In genomic region chr11:65651339-65651588, GRCh38 we compare ENCODE assay signal across 11 cellular contexts. TPM values are rescaled to one million over a fixed set of nuclear protein-coding genes. Genes with fewer than 3 reads are reported as not detected.
A peak's percentile ranks its signal among the peaks of the same experiment; 100 is the strongest.
DNase-seq lines count a peak whose midpoint lies in the region; ATAC-seq and TF ChIP-seq lines count a peak whose summit lies in the region.
"Had no signal": no experiment of that assay in that cellular context is flagged by ENCODE, and none has a peak within 500 bp of the region (broad histone marks: within the 10 kb centered on the region; RNA-seq: fewer than 3 reads in every experiment).

No MANE protein-coding gene starts in this region.

- no peak overlapping the region for H3K4me3 ChIP-seq in GM23338
- H3K4me3 ChIP-seq in skin epidermis: no peak overlapping the region
- no peak overlapping the region for H3K4me3 ChIP-seq in mesendoderm (ENCODE audit: low read length)
- H3K4me3 ChIP-seq in MM.1S (ENCODE audit: low read length): no peak overlapping the region

- ATAC-seq in GM23338: no peak
- ATAC-seq in activated B cell treated with CpG ODN at 0.5 μM for 24 hours (ENCODE audit: low read depth): no peak

- no peak overlapping the region for H4K8ac ChIP-seq in mesendoderm (ENCODE audit: low read depth, low read length)

- H3K36me3 ChIP-seq in GM23338 (ENCODE audit: insufficient read depth) (peaks cover 6% of the 10 kb centered on the region; the same call in 1 of the 2 replicates), mesendoderm (ENCODE audit: control insufficient read depth, insufficient read depth, low read length) (no peaks in the 10 kb centered on the region), MM.1S (replicated peaks; ENCODE audit: insufficient read depth, low read length) (no peaks in the 10 kb centered on the region)

- POLR2A ChIA-PET in activated B cell treated with CpG ODN at 0.5 μM for 24 hours (lab: Charles Lee): interaction anchor here (2.0 to 19.4 kb wide), 4 partner anchors 11 to 401 kb away, joined by 4 to 617 read pairs (median 51); partner anchors contain the start of genes RELA, SF3B2 and SIPA1

- no peak overlapping the region for H3K4ac ChIP-seq in mesendoderm (ENCODE audit: low read depth, low read length)

- intact Hi-C loops in activated B cell treated with CpG ODN at 0.5 μM for 24 hours (cut with micrococcal nuclease): no loop called here

- CTCF ChIA-PET in activated B cell treated with CpG ODN at 0.5 μM for 24 hours (lab: Charles Lee): interaction anchor here (1.6 to 3.2 kb wide), 2 partner anchors 11 to 25 kb away, joined by 5 to 12 read pairs; no protein-coding TSS in a partner anchor

- DNase-seq in GM23338 (ENCODE audit: low spot score) (no peak), activated B cell treated with CpG ODN at 0.5 μM for 24 hours (no peak), glutamatergic neuron (no peak), mesendoderm (no peak), MM.1S (no peak), hepatic stellate cell (ENCODE audit: low spot score) (no peak)
- DNase-seq: activated gamma-delta T cell, foreskin melanocyte, NCI-H1048, retina had no signal

- H4K20me1 ChIP-seq in GM23338 (replicated peaks; ENCODE audit: insufficient read depth) (peaks cover 2% of the 10 kb centered on the region; the same call in 1 of the 2 replicates), MM.1S (ENCODE audit: insufficient read depth, low read length) (no peaks in the 10 kb centered on the region)

- no peaks in the 10 kb centered on the region for H3K9me3 ChIP-seq in MM.1S (replicated peaks; ENCODE audit: insufficient read depth, low read length)

- no peak overlapping the region for H3K56ac ChIP-seq in mesendoderm (ENCODE audit: low read length)

- H3K9ac ChIP-seq in mesendoderm (ENCODE audit: low read length) (no peak overlapping the region), MM.1S (ENCODE audit: low read length) (no peak overlapping the region)

- H3F3A ChIP-seq in GM23338 (replicated peaks; ENCODE audit: low read depth): peaks cover 18% of the 10 kb centered on the region
- peaks cover 31% of the 10 kb centered on the region for H3F3A ChIP-seq in MM.1S (ENCODE audit: insufficient read depth, low read length)

- H2BK5ac ChIP-seq in mesendoderm (ENCODE audit: low read length): no peak overlapping the region

- no peak overlapping the region for H2BK120ac ChIP-seq in mesendoderm (ENCODE audit: low read depth, low read length)

- no peak overlapping the region for H3K23ac ChIP-seq in mesendoderm (ENCODE audit: low read length)

- no peak overlapping the region for H4K5ac ChIP-seq in mesendoderm (ENCODE audit: low read length)

- no peaks in the 10 kb centered on the region for H3K27me3 ChIP-seq in GM23338 (ENCODE audit: insufficient read depth)
- H3K27me3 ChIP-seq in mesendoderm (ENCODE audit: insufficient read depth, low read length, poor library complexity): no peaks in the 10 kb centered on the region
- H3K27me3 ChIP-seq in MM.1S (replicated peaks; ENCODE audit: insufficient read depth, low read length): no peaks in the 10 kb centered on the region

- H3K9me2 ChIP-seq in GM23338 (ENCODE audit: insufficient read depth) (no peaks in the 10 kb centered on the region), MM.1S (replicated peaks; ENCODE audit: insufficient read depth, low read length) (no peaks in the 10 kb centered on the region)

- H3K4me3 Mint-ChIP-seq in GM23338 (peak overlapping the region; percentile 71; the same call in 2 of the 3 replicates), activated B cell treated with CpG ODN at 0.5 μM for 24 hours (peak overlapping the region; percentile 90), glutamatergic neuron (ENCODE audit: unreplicated experiment) (peak overlapping the region; percentile 89)

- no peaks in the 10 kb centered on the region for H3K79me1 ChIP-seq in mesendoderm (ENCODE audit: low read length)

- peaks cover 21% of the 10 kb centered on the region for H3K4me1 ChIP-seq in GM23338 (ENCODE audit: insufficient read depth)
- peaks cover 2% of the 10 kb centered on the region for H3K4me1 ChIP-seq in mesendoderm (ENCODE audit: control insufficient read depth, low read depth, low read length)
- H3K4me1 ChIP-seq in MM.1S (ENCODE audit: low read length): peaks cover 16% of the 10 kb centered on the region

- H3K18ac ChIP-seq in mesendoderm (ENCODE audit: low read length): no peak overlapping the region

- no peaks in the 10 kb centered on the region for H3K9me3 Mint-ChIP-seq in GM23338
- H3K9me3 Mint-ChIP-seq in activated B cell treated with CpG ODN at 0.5 μM for 24 hours: no peaks in the 10 kb centered on the region
- peaks cover 17% of the 10 kb centered on the region for H3K9me3 Mint-ChIP-seq in glutamatergic neuron (ENCODE audit: unreplicated experiment)

- TF ChIP-seq CTCF in GM23338 (conservative IDR thresholded peaks at IDR 0.05; ENCODE audit: low read depth in 2 of 2): no peak
- no peak for TF ChIP-seq CTCF in activated B cell treated with CpG ODN at 0.5 μM for 24 hours (IDR thresholded peaks at IDR 0.05)
- no peak for TF ChIP-seq CTCF in glutamatergic neuron (IDR thresholded peaks at IDR 0.05; ENCODE audit: partially characterized antibody, unreplicated experiment)
- no peak for TF ChIP-seq CTCF in MM.1S (IDR thresholded peaks at IDR 0.05; ENCODE audit: low read length)

- H3K27me3 Mint-ChIP-seq in GM23338 (ENCODE audit: insufficient read depth, low read depth, poor library complexity) (peaks cover 15% of the 10 kb centered on the region), activated B cell treated with CpG ODN at 0.5 μM for 24 hours (no peaks in the 10 kb centered on the region), glutamatergic neuron (ENCODE audit: unreplicated experiment) (peaks cover 17% of the 10 kb centered on the region)

- no CpG with 5 or more reads among the region's 3 CpGs for WGBS in mesendoderm (ENCODE audit: extremely low coverage, insufficient coverage, low lambda C conversion rate)

- H3K36me3 Mint-ChIP-seq in GM23338 (ENCODE audit: low read depth): peaks cover 23% of the 10 kb centered on the region
- H3K36me3 Mint-ChIP-seq in activated B cell treated with CpG ODN at 0.5 μM for 24 hours (ENCODE audit: low read depth): peaks cover 71% of the 10 kb centered on the region
- H3K36me3 Mint-ChIP-seq in glutamatergic neuron (ENCODE audit: unreplicated experiment): no peaks in the 10 kb centered on the region

- H3K79me2 ChIP-seq in GM23338 (replicated peaks; ENCODE audit: insufficient read depth) (no peaks in the 10 kb centered on the region), mesendoderm (ENCODE audit: control insufficient read depth, insufficient read depth, low read length) (no peaks in the 10 kb centered on the region), MM.1S (ENCODE audit: low read length) (no peaks in the 10 kb centered on the region)

- H3K4me2 ChIP-seq in GM23338 (no peak overlapping the region; the same call in 1 of the 2 replicates), mesendoderm (ENCODE audit: low read length) (no peak overlapping the region), MM.1S (ENCODE audit: low read depth, low read length) (no peak overlapping the region)

- H2AFZ ChIP-seq in GM23338 (no peak overlapping the region), MM.1S (ENCODE audit: low read length) (no peak overlapping the region)

- H3K27ac ChIP-seq in GM23338 (ENCODE audit: low read depth) (no peak overlapping the region), skin epidermis (peak overlapping the region in 19 of 21 experiments; percentile 31 to 98 (median 93)), mesendoderm (ENCODE audit: low read depth, low read length) (no peak overlapping the region), MM.1S (ENCODE audit: low read length) (no peak overlapping the region)

- H3K4me1 Mint-ChIP-seq in GM23338: peaks cover 22% of the 10 kb centered on the region
- peaks cover 41% of the 10 kb centered on the region for H3K4me1 Mint-ChIP-seq in activated B cell treated with CpG ODN at 0.5 μM for 24 hours
- peaks cover 12% of the 10 kb centered on the region for H3K4me1 Mint-ChIP-seq in glutamatergic neuron (ENCODE audit: low read depth, unreplicated experiment)

- H2AK5ac ChIP-seq in mesendoderm (ENCODE audit: low read length): no peak overlapping the region

- H3K27ac Mint-ChIP-seq in GM23338: no peak overlapping the region
- H3K27ac Mint-ChIP-seq in activated B cell treated with CpG ODN at 0.5 μM for 24 hours: peak overlapping the region; percentile 89
- H3K27ac Mint-ChIP-seq in glutamatergic neuron (ENCODE audit: unreplicated experiment): no peak overlapping the region

- H2BK15ac ChIP-seq in mesendoderm (replicated peaks; ENCODE audit: low read depth): no peak overlapping the region

RNA-seq across cellular contexts. Expression of gene RELA, which starts 11.5 kb away (rescaled TPM):
- 17.0 and 22.8 TPM in 2 replicates for total RNA-seq in GM23338 (2014; rRNA removed; shearing (Covaris generic))
- 12.9 and 18.5 TPM in 2 replicates for polyA plus RNA-seq in GM23338 (2016; fragmentation: Nextera tagmentation; extraction: Ambion mirVana)
- 110 and 119 TPM in 2 replicates for total RNA-seq in activated B cell treated with CpG ODN at 0.5 μM for 24 hours
- 61.2 TPM for total RNA-seq in glutamatergic neuron (ENCODE audit: unreplicated experiment)
- polyA plus RNA-seq in mesendoderm (2013, experiment 1 of 2): 19.9 TPM
- 22.4 TPM for polyA plus RNA-seq in mesendoderm (2013, experiment 2 of 2)

RNA-seq across cellular contexts. Expression of gene SIPA1, which starts 13.4 kb away (rescaled TPM):
- total RNA-seq in GM23338 (2014; rRNA removed; shearing (Covaris generic)): 54.6 and 56.7 TPM in 2 replicates
- polyA plus RNA-seq in GM23338 (2016; fragmentation: Nextera tagmentation; extraction: Ambion mirVana): 50.1 and 75.5 TPM in 2 replicates
- 236 and 252 TPM in 2 replicates for total RNA-seq in activated B cell treated with CpG ODN at 0.5 μM for 24 hours
- total RNA-seq in glutamatergic neuron (ENCODE audit: unreplicated experiment): 21.4 TPM
- 36.3 TPM for polyA plus RNA-seq in mesendoderm (2013, experiment 1 of 2)
- 38.3 TPM for polyA plus RNA-seq in mesendoderm (2013, experiment 2 of 2)

RNA-seq across cellular contexts. Expression of gene PCNX3, which starts 35.7 kb away (rescaled TPM):
- 41.2 and 52.2 TPM in 2 replicates for total RNA-seq in GM23338 (2014; rRNA removed; shearing (Covaris generic))
- 7.3 and 8.7 TPM in 2 replicates for polyA plus RNA-seq in GM23338 (2016; fragmentation: Nextera tagmentation; extraction: Ambion mirVana)
- total RNA-seq in activated B cell treated with CpG ODN at 0.5 μM for 24 hours (45.3 and 51.4 TPM in 2 replicates), glutamatergic neuron (ENCODE audit: unreplicated experiment) (43.3 TPM)
- polyA plus RNA-seq in mesendoderm (2013, experiment 1 of 2): 16.1 TPM
- polyA plus RNA-seq in mesendoderm (2013, experiment 2 of 2): 16.3 TPM

RNA-seq across cellular contexts. Expression of gene MAP3K11, which starts 37.2 kb away (rescaled TPM):
- total RNA-seq in GM23338 (2014; rRNA removed; shearing (Covaris generic)): 32.8 and 38.6 TPM in 2 replicates
- polyA plus RNA-seq in GM23338 (2016; fragmentation: Nextera tagmentation; extraction: Ambion mirVana): 19.8 and 20.8 TPM in 2 replicates
- 72.1 and 89.6 TPM in 2 replicates for total RNA-seq in activated B cell treated with CpG ODN at 0.5 μM for 24 hours
- total RNA-seq in glutamatergic neuron (ENCODE audit: unreplicated experiment): 58.6 TPM
- polyA plus RNA-seq in mesendoderm (2013, experiment 1 of 2): 21.4 TPM
- 21.4 TPM for polyA plus RNA-seq in mesendoderm (2013, experiment 2 of 2)

RNA-seq across cellular contexts. Expression of gene KCNK7, which starts 55.7 kb away (rescaled TPM):
- not detected in 2 replicates for total RNA-seq in GM23338 (2014; rRNA removed; shearing (Covaris generic))
- polyA plus RNA-seq in GM23338 (2016; fragmentation: Nextera tagmentation; extraction: Ambion mirVana): 0.24 and 0.60 TPM in 2 replicates
- 1.0 and 1.1 TPM in 2 replicates for total RNA-seq in activated B cell treated with CpG ODN at 0.5 μM for 24 hours
- total RNA-seq in glutamatergic neuron (ENCODE audit: unreplicated experiment): 0.69 TPM
- polyA plus RNA-seq in mesendoderm (2013, experiment 1 of 2): not detected
- 0.04 TPM for polyA plus RNA-seq in mesendoderm (2013, experiment 2 of 2)

Comparison
In these comparisons a context has a peak if more than half of its experiments do, and no peak if none do; other contexts are left out.
1. H3K27ac ChIP-seq: peak in skin epidermis (19 of 21); none in GM23338 (single experiment), mesendoderm (single experiment) and MM.1S (single experiment).
2. Peak in every context shown above with its lines, with median percentiles within 50 percentile points of each other: H3K4me3 Mint-ChIP-seq.